41 cellular contexts compared by ENCODE assay signal in genomic region chr3:46338840-46339239, GRCh38. TPM values are rescaled to one million over a fixed set of nuclear protein-coding genes. Genes with fewer than 3 reads are reported as not detected.
"Had no signal": no experiment of that assay in that cellular context is flagged by ENCODE, and none has a peak within 500 bp of the region (broad histone marks: within the 10 kb centered on the region; RNA-seq: fewer than 3 reads in every experiment).

No MANE protein-coding gene starts in this region.

- H3K27ac ChIP-seq: adrenal gland, ascending aorta, body of pancreas, brain microvascular endothelial cell, breast epithelium, cardiac muscle cell had no signal

- H3K36me3 ChIP-seq: adrenal gland, ascending aorta, brain microvascular endothelial cell, breast epithelium, cardiac muscle cell had no signal

- DNase-seq: activated effector memory CD4-positive, alpha-beta T cell treated with anti-CD3 and anti-CD28 coated beads, Interleukin-2, amount 50 U/mL, for 16 hours; activated effector memory CD4-positive, alpha-beta T cell treated with Interleukin-2 at 50 U/mL for 16 hours; activated gamma-delta T cell; activated gamma-delta T cell treated with Interleukin-2 at 50 U/mL for 16 hours; activated naive CD4-positive, alpha-beta T cell; activated naive CD4-positive, alpha-beta T cell treated with anti-CD3 and anti-CD28 coated beads for 36 hours; activated naive CD4-positive, alpha-beta T cell treated with anti-CD3 and anti-CD28 coated beads, Interleukin-2, amount 10 ng/mL, durations not matched to agents 7 days and 5 days; activated naive CD4-positive, alpha-beta T cell treated with anti-CD3 and anti-CD28 coated beads, Interleukin-2, amount 50 U/mL, for 16 hours; activated naive CD4-positive, alpha-beta T cell treated with Interleukin-2 at 50 U/mL for 16 hours; activated naive CD8-positive, alpha-beta T cell treated with anti-CD3 and anti-CD28 coated beads for 36 hours; activated naive CD8-positive, alpha-beta T cell treated with anti-CD3 and anti-CD28 coated beads, Interleukin-2, amount 10 ng/mL, durations not matched to agents 7 days and 5 days; activated naive CD8-positive, alpha-beta T cell treated with anti-CD3 and anti-CD28 coated beads, Interleukin-2, amount 50 U/mL, for 24 hours; activated T-cell treated with anti-CD3 and anti-CD28 coated beads, Interleukin-2, amount 50 U/mL, for 24 hours; activated T-cell treated with anti-CD3 and anti-CD28 coated beads, Interleukin-2, amount 50 U/mL, for 4 hours; activated T-cell treated with anti-CD3 and anti-CD28 coated beads, Interleukin-2, amount 50 U/mL, for 48 hours; activated T-cell treated with anti-CD3 and anti-CD28 coated beads, Interleukin-2, amount 50 U/mL, for 72 hours; adrenal gland; amniotic stem cell; amygdala; anterior cingulate cortex; aorta; body of pancreas; brain microvascular endothelial cell; caudate nucleus; central memory CD4-positive, alpha-beta T cell; cerebellar nuclear complex had no signal

- ATAC-seq: activated naive CD8-positive, alpha-beta T cell treated with anti-CD3 and anti-CD28 coated beads, Interleukin-2, amount 50 U/mL, for 24 hours; activated T-cell treated with anti-CD3 and anti-CD28 coated beads, Interleukin-2, amount 50 U/mL, for 4 hours; activated T-cell treated with anti-CD3 and anti-CD28 coated beads, Interleukin-2, amount 50 U/mL, for 72 hours; body of pancreas had no signal

- H3K36me3 Mint-ChIP-seq: brain had no signal

- H3K4me3 ChIP-seq: adrenal gland, ascending aorta, body of pancreas, breast epithelium, cardiac muscle cell had no signal

- H3K4me1 Mint-ChIP-seq: activated naive CD4-positive, alpha-beta T cell treated with anti-CD3 and anti-CD28 coated beads, Interleukin-2, amount 50 U/mL, for 24 hours; brain had no signal

- FAIRE-seq: astrocyte, bronchial epithelial cell had no signal

- H3K27ac Mint-ChIP-seq: activated naive CD4-positive, alpha-beta T cell treated with anti-CD3 and anti-CD28 coated beads for 36 hours; activated naive CD4-positive, alpha-beta T cell treated with anti-CD3 and anti-CD28 coated beads, Interleukin-2, amount 10 ng/mL, durations not matched to agents 7 days and 5 days; activated naive CD4-positive, alpha-beta T cell treated with anti-CD3 and anti-CD28 coated beads, Interleukin-2, amount 50 U/mL, for 24 hours; activated naive CD4-positive, alpha-beta T cell treated with anti-CD3 and anti-CD28 coated beads, Interleukin-2, amount 50 U/mL, for 72 hours; activated naive CD8-positive, alpha-beta T cell; activated naive CD8-positive, alpha-beta T cell treated with anti-CD3 and anti-CD28 coated beads for 36 hours; activated naive CD8-positive, alpha-beta T cell treated with anti-CD3 and anti-CD28 coated beads, Interleukin-2, amount 10 ng/mL, durations not matched to agents 7 days and 5 days; activated naive CD8-positive, alpha-beta T cell treated with anti-CD3 and anti-CD28 coated beads, Interleukin-2, amount 50 U/mL, for 24 hours; activated T-cell treated with anti-CD3 and anti-CD28 coated beads, Interleukin-2, amount 50 U/mL, for 24 hours; activated T-cell treated with anti-CD3 and anti-CD28 coated beads, Interleukin-2, amount 50 U/mL, for 72 hours; activated T-helper 1 cell treated with anti-CD3 and anti-CD28 coated beads, Interleukin-12 subunit alpha, Interleukin-12 subunit beta, Interleukin-2, Interleukin-4 antibody, amounts not matched to agents 30 ng/mL and 10 ng/mL and 1 ng/mL, durations not matched to agents 14 hours and 24 hours and 36 hours; activated T-helper 2 cell treated with anti-CD3 and anti-CD28 coated beads, Interferon-gamma antibody, Interleukin-2, Interleukin-4, amounts not matched to agents 10 μg/mL and 5 μg/mL and 100 μg/mL, durations not matched to agents 14 hours and 24 hours and 36 hours; brain had no signal

- H3K27me3 Mint-ChIP-seq: activated naive CD4-positive, alpha-beta T cell treated with anti-CD3 and anti-CD28 coated beads, Interleukin-2, amount 10 ng/mL, durations not matched to agents 7 days and 5 days; activated naive CD8-positive, alpha-beta T cell; activated naive CD8-positive, alpha-beta T cell treated with anti-CD3 and anti-CD28 coated beads for 36 hours; activated naive CD8-positive, alpha-beta T cell treated with anti-CD3 and anti-CD28 coated beads, Interleukin-2, amount 10 ng/mL, durations not matched to agents 7 days and 5 days; activated naive CD8-positive, alpha-beta T cell treated with anti-CD3 and anti-CD28 coated beads, Interleukin-2, amount 50 U/mL, for 24 hours; activated T-cell treated with anti-CD3 and anti-CD28 coated beads, Interleukin-2, amount 50 U/mL, for 24 hours; activated T-helper 17 cell treated with anti-CD3 and anti-CD28 coated beads, Interleukin-2, amount 50 U/mL, for 72 hours; brain; central memory CD8-positive, alpha-beta T cell had no signal

- H3K4me3 Mint-ChIP-seq: activated naive CD4-positive, alpha-beta T cell treated with anti-CD3 and anti-CD28 coated beads for 36 hours; activated naive CD4-positive, alpha-beta T cell treated with anti-CD3 and anti-CD28 coated beads, Interleukin-2, amount 10 ng/mL, durations not matched to agents 7 days and 5 days; activated naive CD4-positive, alpha-beta T cell treated with anti-CD3 and anti-CD28 coated beads, Interleukin-2, amount 50 U/mL, for 24 hours; activated naive CD8-positive, alpha-beta T cell; activated naive CD8-positive, alpha-beta T cell treated with anti-CD3 and anti-CD28 coated beads for 36 hours; activated naive CD8-positive, alpha-beta T cell treated with anti-CD3 and anti-CD28 coated beads, Interleukin-2, amount 10 ng/mL, durations not matched to agents 7 days and 5 days; activated naive CD8-positive, alpha-beta T cell treated with anti-CD3 and anti-CD28 coated beads, Interleukin-2, amount 50 U/mL, for 24 hours; activated T-cell treated with anti-CD3 and anti-CD28 coated beads, Interleukin-2, amount 50 U/mL, for 24 hours; activated T-cell treated with anti-CD3 and anti-CD28 coated beads, Interleukin-2, amount 50 U/mL, for 4 hours; activated T-cell treated with anti-CD3 and anti-CD28 coated beads, Interleukin-2, amount 50 U/mL, for 72 hours; activated T-helper 1 cell treated with anti-CD3 and anti-CD28 coated beads, Interleukin-12 subunit alpha, Interleukin-12 subunit beta, Interleukin-2, Interleukin-4 antibody, amounts not matched to agents 30 ng/mL and 10 ng/mL and 1 ng/mL, durations not matched to agents 14 hours and 24 hours and 36 hours; activated T-helper 17 cell treated with anti-CD3 and anti-CD28 coated beads, Interleukin-2, amount 50 U/mL, for 72 hours; brain; central memory CD8-positive, alpha-beta T cell had no signal

- H3K27me3 ChIP-seq: adrenal gland, ascending aorta, body of pancreas, brain microvascular endothelial cell, breast epithelium, cardiac muscle cell had no signal

- H3K4me1 ChIP-seq: adrenal gland, ascending aorta, body of pancreas, breast epithelium had no signal

RNA-seq across cellular contexts. Expression of gene CCR2, which starts 15.1 kb away (rescaled TPM):
- total RNA-seq: activated naive CD4-positive, alpha-beta T cell treated with anti-CD3 and anti-CD28 coated beads for 36 hours; astrocyte; bronchial epithelial cell; cardiac muscle cell; chondrocyte had no signal
- polyA plus RNA-seq: cardiac muscle cell had no signal

RNA-seq across cellular contexts. Expression of gene CCR5, which starts 31.9 kb away (rescaled TPM):
- total RNA-seq: activated naive CD4-positive, alpha-beta T cell treated with anti-CD3 and anti-CD28 coated beads for 36 hours; ascending aorta; astrocyte; bronchial epithelial cell; cardiac muscle cell; cerebellum; chondrocyte had no signal
- polyA plus RNA-seq: cardiac muscle cell had no signal
